Comparison of ENCODE assay signal across 8 cellular contexts in genomic region chr14:75279739-75280447, GRCh38. TPM values are rescaled to one million over a fixed set of nuclear protein-coding genes. Genes with fewer than 3 reads are reported as not detected.
DNase-seq lines count a peak whose midpoint lies in the region; ATAC-seq and TF ChIP-seq lines count a peak whose summit lies in the region.

No MANE protein-coding gene starts in this region.

- H3K27me3 Mint-ChIP-seq in CD8-positive, alpha-beta T cell (ENCODE audit: low read depth): peaks cover 15% of the 10 kb centered on the region
- peaks cover 0 to 75% (median 3%) of the 10 kb centered on the region in 5 donors for H3K27me3 Mint-ChIP-seq in naive thymus-derived CD4-positive, alpha-beta T cell

- peak in 1 of 7 experiments; percentile 37 for DNase-seq in CD8-positive, alpha-beta T cell
- DNase-seq in SK-MEL-5 (ENCODE audit: low read depth, low spot score): peak; percentile 33
- peak; percentile 31 to 60 for DNase-seq in erythroblast (lab: John Stamatoyannopoulos, UW)
- DNase-seq in naive thymus-derived CD4-positive, alpha-beta T cell: peak in 5 of 9 donors; percentile 22 to 41 (median 36)
- DNase-seq in GDM1 (lab: John Stamatoyannopoulos, UW): no peak
- DNase-seq in SW480 (ENCODE audit: low spot score): no peak
- no peak for DNase-seq in NCI-H510A (lab: John Stamatoyannopoulos, UW)

- H3K9me3 ChIP-seq in CD8-positive, alpha-beta T cell (ENCODE audit: low read length): no peaks in the 10 kb centered on the region
- H3K9me3 ChIP-seq in naive thymus-derived CD4-positive, alpha-beta T cell (ENCODE audit: control insufficient read depth in 2 of 3, low read length in 3 of 3): no peaks in the 10 kb centered on the region

- intact Hi-C loops in CD8-positive, alpha-beta T cell (cut with DNase I, micrococcal nuclease): loop anchor here in 1 of 2 experiments (5.0 kb wide), 1 partner anchor 278 kb away; the partner anchor contains the start of gene EIF2B2
- intact Hi-C loops in naive thymus-derived CD4-positive, alpha-beta T cell (cut with micrococcal nuclease): no loop called here

- TF ChIP-seq CTCF in CD8-positive, alpha-beta T cell (IDR thresholded peaks at IDR 0.05): no peak

- peaks cover 34% of the 10 kb centered on the region for H3K4me1 Mint-ChIP-seq in CD8-positive, alpha-beta T cell (ENCODE audit: low read depth)
- H3K4me1 Mint-ChIP-seq in naive thymus-derived CD4-positive, alpha-beta T cell: peaks cover 21 to 53% (median 40%) of the 10 kb centered on the region in 7 donors

- peaks cover 3% of the 10 kb centered on the region for H3K36me3 ChIP-seq in CD8-positive, alpha-beta T cell (ENCODE audit: insufficient read depth, low read length)
- peaks cover 0 to 22% (median 0%) of the 10 kb centered on the region in 3 experiments for H3K36me3 ChIP-seq in naive thymus-derived CD4-positive, alpha-beta T cell (ENCODE audit: control insufficient read depth in 2 of 3, insufficient read depth in 3 of 3, low read length in 3 of 3)

- peaks cover 29% of the 10 kb centered on the region for H3K36me3 Mint-ChIP-seq in CD8-positive, alpha-beta T cell
- peaks cover 3 to 12% (median 5%) of the 10 kb centered on the region in 5 donors for H3K36me3 Mint-ChIP-seq in naive thymus-derived CD4-positive, alpha-beta T cell

- no peak for TF ChIP-seq POLR2A in erythroblast (IDR thresholded peaks at IDR 0.05; ENCODE audit: low read length)

- CTCF ChIA-PET in CD8-positive, alpha-beta T cell (lab: Charles Lee): interaction anchor here (1.6 to 1.8 kb wide), 2 partner anchors 10 to 229 kb away, joined by 3 to 7 read pairs; partner anchors contain the start of gene MLH3
- CTCF ChIA-PET in naive thymus-derived CD4-positive, alpha-beta T cell (lab: Charles Lee): no interaction called here

- H3K27ac Mint-ChIP-seq in CD8-positive, alpha-beta T cell: peak overlapping the region; percentile 98
- H3K27ac Mint-ChIP-seq in naive thymus-derived CD4-positive, alpha-beta T cell: peak overlapping the region; percentile 79 to 100 (median 99)

- H3K27me3 ChIP-seq in CD8-positive, alpha-beta T cell (ENCODE audit: insufficient read depth, low read length): peaks cover 10% of the 10 kb centered on the region
- peaks cover 4 to 5% of the 10 kb centered on the region in 2 donors for H3K27me3 ChIP-seq in naive thymus-derived CD4-positive, alpha-beta T cell (ENCODE audit: control insufficient read depth in 2 of 2, insufficient read depth in 2 of 2, low read length in 2 of 2)

- in situ Hi-C loops in SK-MEL-5 (cut with HindIII; ENCODE audit: low pct_unique_long_range_greater_than_20kb, low sequenced_read_pairs): no loop called here

- peak overlapping the region; percentile 65 for H3K4me3 ChIP-seq in CD8-positive, alpha-beta T cell (ENCODE audit: low read depth, low read length)
- peak overlapping the region; percentile 86 for H3K4me3 ChIP-seq in naive thymus-derived CD4-positive, alpha-beta T cell (ENCODE audit: low read length)

- POLR2A ChIA-PET in CD8-positive, alpha-beta T cell (lab: Charles Lee): no interaction called here
- POLR2A ChIA-PET in naive thymus-derived CD4-positive, alpha-beta T cell (lab: Charles Lee): interaction anchor here (1.4 to 1.5 kb wide), 2 partner anchors 9 to 11 kb away, joined by 4 to 5 read pairs; no protein-coding TSS in a partner anchor

- peak overlapping the region; percentile 90 for H3K27ac ChIP-seq in CD8-positive, alpha-beta T cell (ENCODE audit: low read depth, low read length)
- peak overlapping the region; percentile 91 for H3K27ac ChIP-seq in naive thymus-derived CD4-positive, alpha-beta T cell (ENCODE audit: low read depth, low read length)

- peaks cover 44% of the 10 kb centered on the region for H3K4me1 ChIP-seq in CD8-positive, alpha-beta T cell (ENCODE audit: insufficient read depth, low read length)
- H3K4me1 ChIP-seq in naive thymus-derived CD4-positive, alpha-beta T cell (ENCODE audit: control insufficient read depth in 2 of 2, insufficient read depth in 2 of 2, low read length in 2 of 2): peaks cover 27 to 28% of the 10 kb centered on the region in 2 donors

- H3K4me3 Mint-ChIP-seq in CD8-positive, alpha-beta T cell: peak overlapping the region; percentile 97
- H3K4me3 Mint-ChIP-seq in naive thymus-derived CD4-positive, alpha-beta T cell: peak overlapping the region; percentile 92 to 97 (median 94)

- no peak for ATAC-seq in CD8-positive, alpha-beta T cell
- no peak for ATAC-seq in naive thymus-derived CD4-positive, alpha-beta T cell
- ATAC-seq in HG02840 (IDR thresholded peaks at IDR 0.05; ENCODE audit: low FRiP score, unreplicated experiment): no peak

- no peaks in the 10 kb centered on the region for H3K9me3 Mint-ChIP-seq in CD8-positive, alpha-beta T cell
- H3K9me3 Mint-ChIP-seq in naive thymus-derived CD4-positive, alpha-beta T cell: peaks cover 0 to 20% (median 0%) of the 10 kb centered on the region in 11 donors

RNA-seq across cellular contexts. Expression of gene FOS, which starts 1.3 kb away (rescaled TPM):
- 1,000 to 10,000 TPM; 1,826 to 1,941 TPM for total RNA-seq in CD8-positive, alpha-beta T cell
- total RNA-seq in SK-MEL-5 (2014; rRNA removed; shearing (Covaris generic)): 67.4 and 78.3 TPM in 2 replicates
- 84.4 and 102 TPM in 2 replicates for polyA plus RNA-seq in SK-MEL-5 (2015; cell fraction: cytosol; rRNA removed)
- polyA plus RNA-seq in SK-MEL-5 (2015; cell fraction: nucleus; rRNA removed): 334 TPM in 2 replicates
- 1,000 to 10,000 TPM in 2 of 5 experiments, 10 to 100 TPM in 2, 1 to 10 TPM in 1; 9.4 to 4,557 (median 14.4) TPM for total RNA-seq in naive thymus-derived CD4-positive, alpha-beta T cell
- polyA plus RNA-seq in naive thymus-derived CD4-positive, alpha-beta T cell: 10 to 100 TPM; 27.5 to 96.7 TPM

Comparison
In these comparisons a context has a peak if more than half of its experiments do, and no peak if none do; other contexts are left out.
1. DNase-seq: peak in SK-MEL-5 (single experiment), erythroblast (2 of 2) and naive thymus-derived CD4-positive, alpha-beta T cell (5 of 9); none in GDM1 (single experiment), SW480 (single experiment) and NCI-H510A (single experiment).